In the genomic region with DNA sequence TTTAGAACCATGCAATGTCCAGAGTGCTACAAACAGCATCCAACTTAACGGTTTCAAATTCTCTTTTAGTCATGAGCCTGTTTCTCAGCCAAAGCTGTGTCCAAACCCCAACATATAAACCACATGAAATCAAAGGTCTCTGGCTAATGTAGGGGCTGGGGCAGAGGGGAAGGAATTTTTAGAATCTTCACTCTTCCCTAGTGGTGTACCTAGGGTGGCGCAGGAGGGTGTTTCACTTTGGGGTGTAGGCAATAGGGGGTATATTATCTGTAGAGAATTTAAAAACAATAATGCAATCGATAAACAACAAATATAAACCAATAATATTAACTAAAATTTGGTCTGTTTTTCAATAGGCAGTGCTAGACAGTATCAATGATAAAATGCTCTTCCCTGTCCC, we compare ENCODE assay signal across 8 cellular contexts.
"Had no signal": no experiment of that assay in that cellular context is flagged by ENCODE, and none has a peak within 500 bp of the region (broad histone marks: within the 10 kb centered on the region; RNA-seq: fewer than 3 reads in every experiment).

No MANE protein-coding gene starts in this region.

- H3K36me3 Mint-ChIP-seq: IgD-negative memory B cell had no signal

- ATAC-seq: HepG2, K562 had no signal

- H3K27ac ChIP-seq: HL-60, KMS-11 had no signal

- H3K4me3 ChIP-seq: K562 had no signal

- H3K27me3 Mint-ChIP-seq: IgD-negative memory B cell had no signal

- H3K27ac Mint-ChIP-seq: IgD-negative memory B cell had no signal

- DNase-seq: IMR-90, KBM-7, KG1 had no signal

- H3K9ac ChIP-seq: KMS-11 had no signal

- H3K4me2 ChIP-seq: KMS-11 had no signal

- H3K4me3 Mint-ChIP-seq: IgD-negative memory B cell had no signal
